In genomic region chr12:104419717-104420116, GRCh38 we compare ENCODE assay signal across 25 cellular contexts.
"Had no signal": no experiment of that assay in that cellular context is flagged by ENCODE, and none has a peak within 500 bp of the region (broad histone marks: within the 10 kb centered on the region; RNA-seq: fewer than 3 reads in every experiment).

No MANE protein-coding gene starts in this region.

- H3K4me1 ChIP-seq: colonic mucosa, esophagus squamous epithelium, gastrocnemius medialis, heart right ventricle, left ventricle myocardium inferior, lower lobe of right lung had no signal

- FAIRE-seq: endometrium, islet of Langerhans, keratinocyte had no signal

- H3K27ac ChIP-seq: colonic mucosa, epithelial cell of prostate, esophagus squamous epithelium, gastrocnemius medialis, heart right ventricle, left ventricle myocardium inferior, lower lobe of right lung had no signal

- H3K27me3 ChIP-seq: colonic mucosa, esophagus squamous epithelium, gastrocnemius medialis had no signal

- DNase-seq: colonic mucosa; cortex of kidney; effector CD8-positive, alpha-beta T cell; effector memory CD8-positive, alpha-beta T cell; endodermal cell; erythroblast; esophagus squamous epithelium; foreskin fibroblast; foreskin melanocyte; gastrocnemius medialis; glutamatergic neuron; head of caudate nucleus; heart right ventricle; hippocampal formation; left cardiac atrium; left ventricle myocardium inferior; lower lobe of right lung; mesenchymal stem cell; mucosa of descending colon; naive B cell had no signal

- H3K36me3 ChIP-seq: colonic mucosa, esophagus squamous epithelium, gastrocnemius medialis, heart right ventricle, left ventricle myocardium inferior, lower lobe of right lung had no signal

- ATAC-seq: effector memory CD8-positive, alpha-beta T cell; esophagus mucosa; gastrocnemius medialis; heart right ventricle; left cardiac atrium; lower lobe of right lung; mucosa of descending colon had no signal

- H3K4me3 ChIP-seq: colonic mucosa, esophagus squamous epithelium, gastrocnemius medialis, heart right ventricle, left ventricle myocardium inferior, lower lobe of right lung, mucosa of descending colon had no signal

- H3K9me3 ChIP-seq: colonic mucosa, esophagus squamous epithelium, gastrocnemius medialis, heart right ventricle, left ventricle myocardium inferior, lower lobe of right lung, mucosa of descending colon had no signal
